Comparison of ENCODE assay signal across 8 cellular contexts in the genomic region with DNA sequence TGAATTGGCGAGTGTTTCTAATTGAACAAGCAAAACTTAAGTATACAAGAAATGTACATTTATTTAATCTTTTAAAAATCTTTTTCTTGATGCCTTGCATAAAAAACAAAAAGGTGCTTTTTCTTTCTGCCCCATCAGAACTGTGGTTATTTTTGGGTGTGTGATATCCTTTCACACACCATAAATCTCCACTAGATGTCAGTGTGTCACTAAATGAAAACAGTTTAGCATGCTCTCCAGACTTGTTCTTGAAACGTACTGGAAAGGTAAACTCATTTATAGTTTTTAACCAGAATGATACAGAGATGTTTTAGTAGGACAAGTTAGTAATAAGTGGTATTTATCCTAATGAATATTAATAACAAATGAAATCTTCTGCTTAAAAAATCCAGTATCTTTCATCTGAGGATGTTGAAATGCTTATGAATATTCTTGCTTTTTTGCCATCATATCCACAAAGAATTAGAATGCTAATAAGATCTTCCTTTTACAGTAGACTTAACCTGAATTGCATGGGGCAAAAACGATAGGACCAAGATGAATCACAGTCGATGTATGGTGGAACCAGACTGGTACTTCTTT.
DNase-seq lines count a peak whose midpoint lies in the region; ATAC-seq and TF ChIP-seq lines count a peak whose summit lies in the region.

No MANE protein-coding gene starts in this region.

- H2AK5ac ChIP-seq in mesenchymal stem cell (ENCODE audit: low read length, severe bottlenecking) = no peak overlapping the region

- H3K36me3 ChIP-seq in colonic mucosa (no peaks in the 10 kb centered on the region), mesenchymal stem cell (ENCODE audit: control insufficient read depth in 1 of 2, insufficient read depth in 2 of 2, low read depth in 1 of 2, low read length in 2 of 2) (peaks cover 0 to 5% of the 10 kb centered on the region in 2 experiments)

- H2BK12ac ChIP-seq in mesenchymal stem cell (ENCODE audit: low read length in 2 of 2) = no peak overlapping the region

- H3K27ac ChIP-seq in colonic mucosa (no peak overlapping the region), mesenchymal stem cell (ENCODE audit: low read length, poor library complexity, severe bottlenecking) (no peak overlapping the region)

- no peaks in the 10 kb centered on the region for H3K27me3 ChIP-seq in colonic mucosa
- H3K27me3 ChIP-seq in mesenchymal stem cell (ENCODE audit: control insufficient read depth in 1 of 2, insufficient read depth in 1 of 2, low read length in 2 of 2) = no peaks in the 10 kb centered on the region

- peaks cover 7% of the 10 kb centered on the region for H3K79me1 ChIP-seq in mesenchymal stem cell (replicated peaks; ENCODE audit: low read length, poor library complexity, severe bottlenecking)

- H3K4me1 ChIP-seq in colonic mucosa (no peaks in the 10 kb centered on the region), mesenchymal stem cell (ENCODE audit: control insufficient read depth, insufficient read depth, low read depth, low read length) (no peaks in the 10 kb centered on the region)

- H3K9me3 Mint-ChIP-seq in activated T-cell treated with anti-CD3 and anti-CD28 coated beads, Interleukin-2, amount 50 U/mL, for 4 hours = no peaks in the 10 kb centered on the region

- no peak overlapping the region for H3K4me3 Mint-ChIP-seq in activated T-cell treated with anti-CD3 and anti-CD28 coated beads, Interleukin-2, amount 50 U/mL, for 4 hours

- 100% methylated on average over 2 of the region's 4 CpGs for WGBS in mesenchymal stem cell

- no peak overlapping the region for H2AFZ ChIP-seq in mesenchymal stem cell (ENCODE audit: low read depth, low read length)

- H3K18ac ChIP-seq in mesenchymal stem cell (ENCODE audit: low read depth in 1 of 2, low read length in 2 of 2) = no peak overlapping the region

- no peak overlapping the region for H3K14ac ChIP-seq in mesenchymal stem cell (ENCODE audit: low read length in 2 of 2)

- peak; percentile 72 for TF ChIP-seq CTCF in colonic mucosa (IDR thresholded peaks at IDR 0.05)

- no peak overlapping the region for H2BK15ac ChIP-seq in mesenchymal stem cell (ENCODE audit: low read depth, poor library complexity, severe bottlenecking)

- H3K4ac ChIP-seq in mesenchymal stem cell (ENCODE audit: low read depth in 1 of 2, low read length in 2 of 2) = no peak overlapping the region

- ATAC-seq in activated T-cell treated with anti-CD3 and anti-CD28 coated beads, Interleukin-2, amount 50 U/mL, for 4 hours = peak; percentile 77
- ATAC-seq in GM21381 (IDR thresholded peaks at IDR 0.05; ENCODE audit: unreplicated experiment) (peak; percentile 84), HG03558 (IDR thresholded peaks at IDR 0.05; ENCODE audit: extremely low read depth, unreplicated experiment) (peak; percentile 67)

- H4K8ac ChIP-seq in mesenchymal stem cell (ENCODE audit: low read length) = no peak overlapping the region

- H4K91ac ChIP-seq in mesenchymal stem cell (ENCODE audit: low read length) = no peak overlapping the region

- no peak overlapping the region for H2BK5ac ChIP-seq in mesenchymal stem cell (ENCODE audit: low read depth, low read length, poor library complexity, severe bottlenecking)

- DNase-seq in activated T-cell treated with anti-CD3 and anti-CD28 coated beads, Interleukin-2, amount 50 U/mL, for 4 hours = no peak
- DNase-seq in activated T-cell treated with anti-CD3 and anti-CD28 coated beads for 4 hours (no peak), OCI-M1 (lab: John Stamatoyannopoulos, UW) (peak; percentile 75), colonic mucosa (peak; percentile 22), mesenchymal stem cell (peak; percentile 63), posterior cingulate gyrus (no peak)

- H3K4me2 ChIP-seq in mesenchymal stem cell (ENCODE audit: low read length, poor library complexity, severe bottlenecking) = no peak overlapping the region

- H3K23ac ChIP-seq in mesenchymal stem cell (ENCODE audit: low read length in 2 of 2) = no peak overlapping the region

- H3K9ac ChIP-seq in colonic mucosa (ENCODE audit: low read depth in 2 of 2, low read length in 2 of 2) (no peak overlapping the region), mesenchymal stem cell (ENCODE audit: low read length) (no peak overlapping the region)

- no peak overlapping the region for H2BK120ac ChIP-seq in mesenchymal stem cell (ENCODE audit: low read depth, low read length)

- no peaks in the 10 kb centered on the region for H3K36me3 Mint-ChIP-seq in activated T-cell treated with anti-CD3 and anti-CD28 coated beads, Interleukin-2, amount 50 U/mL, for 4 hours (ENCODE audit: insufficient read depth)

- H3K4me1 Mint-ChIP-seq in activated T-cell treated with anti-CD3 and anti-CD28 coated beads, Interleukin-2, amount 50 U/mL, for 4 hours (ENCODE audit: low read depth) = peaks cover 2% of the 10 kb centered on the region

- H3K9me3 ChIP-seq in colonic mucosa (no peaks in the 10 kb centered on the region), mesenchymal stem cell (ENCODE audit: control insufficient read depth, low read length) (no peaks in the 10 kb centered on the region)

- no peaks in the 10 kb centered on the region for H3K27me3 Mint-ChIP-seq in activated T-cell treated with anti-CD3 and anti-CD28 coated beads, Interleukin-2, amount 50 U/mL, for 4 hours (ENCODE audit: low read depth)

- intact Hi-C loops in colonic mucosa (cut with DNase I) = no loop called here
- intact Hi-C loops in posterior cingulate gyrus (cut with DNase I) = loop anchor here (1.0 kb wide), 1 partner anchor 638 kb away; no protein-coding TSS in a partner anchor

- no peak overlapping the region for H3K4me3 ChIP-seq in colonic mucosa
- no peak overlapping the region for H3K4me3 ChIP-seq in mesenchymal stem cell (ENCODE audit: insufficient read depth in 1 of 2, low read depth in 1 of 2, low read length in 2 of 2)

Comparison
In these comparisons a context has a peak if more than half of its experiments do, and no peak if none do; other contexts are left out.
1. DNase-seq: peak in OCI-M1 (single experiment), colonic mucosa (single experiment) and mesenchymal stem cell (single experiment); none in activated T-cell treated with anti-CD3 and anti-CD28 coated beads, Interleukin-2, amount 50 U/mL, for 4 hours (single experiment), activated T-cell treated with anti-CD3 and anti-CD28 coated beads for 4 hours (single experiment) and posterior cingulate gyrus (0 of 10).
2. Peak in every context shown above with its lines, with median percentiles within 50 percentile points of each other: ATAC-seq.